Comparison of ENCODE assay signal across 8 cellular contexts in genomic region chr1:229127301-229127700, GRCh38.
A peak's percentile ranks its signal among the peaks of the same experiment; 100 is the strongest.
DNase-seq lines count a peak whose midpoint lies in the region; ATAC-seq and TF ChIP-seq lines count a peak whose summit lies in the region.

No MANE protein-coding gene starts in this region.

- peaks cover 0 to 5% (median 1%) of the 10 kb centered on the region in 4 donors for H3K4me1 ChIP-seq in sigmoid colon

- no peak overlapping the region for H3K4me3 ChIP-seq in sigmoid colon

- TF ChIP-seq CTCF in sigmoid colon (IDR thresholded peaks at IDR 0.05) = no peak

- no peaks in the 10 kb centered on the region for H3K27me3 ChIP-seq in sigmoid colon

- H3K27ac ChIP-seq in KOPT-K1 (ENCODE audit: low read depth, low read length, poor library complexity, severe bottlenecking) (peak overlapping the region; percentile 59), sigmoid colon (no peak overlapping the region)

- H3K9me3 ChIP-seq in KOPT-K1 (ENCODE audit: insufficient read depth, low read length, poor library complexity, severe bottlenecking) = no peaks in the 10 kb centered on the region
- no peaks in the 10 kb centered on the region for H3K9me3 ChIP-seq in sigmoid colon

- H3K9me3 Mint-ChIP-seq in activated naive CD4-positive, alpha-beta T cell treated with anti-CD3 and anti-CD28 coated beads, Interleukin-2, amount 50 U/mL, for 72 hours = no peaks in the 10 kb centered on the region

- no peak overlapping the region for H3K27ac Mint-ChIP-seq in activated naive CD4-positive, alpha-beta T cell treated with anti-CD3 and anti-CD28 coated beads, Interleukin-2, amount 50 U/mL, for 72 hours

- TF ChIP-seq EP300 in sigmoid colon (IDR thresholded peaks at IDR 0.05) = no peak

- TF ChIP-seq POLR2A in sigmoid colon (IDR thresholded peaks at IDR 0.05) = no peak

- peak; percentile 63 to 97 for ATAC-seq in activated naive CD4-positive, alpha-beta T cell treated with anti-CD3 and anti-CD28 coated beads, Interleukin-2, amount 50 U/mL, for 72 hours
- no peak for ATAC-seq in HG03097 (IDR thresholded peaks at IDR 0.05; ENCODE audit: low FRiP score, unreplicated experiment)
- ATAC-seq in GM19324 (IDR thresholded peaks at IDR 0.05; ENCODE audit: low FRiP score, unreplicated experiment) = no peak

- no peaks in the 10 kb centered on the region for H3K36me3 Mint-ChIP-seq in activated naive CD4-positive, alpha-beta T cell treated with anti-CD3 and anti-CD28 coated beads, Interleukin-2, amount 50 U/mL, for 72 hours

- H3K36me3 ChIP-seq in KOPT-K1 (ENCODE audit: insufficient read depth, low read length) (no peaks in the 10 kb centered on the region), sigmoid colon (no peaks in the 10 kb centered on the region)

- DNase-seq in activated CD4-positive, CD25-positive, alpha-beta regulatory T cell treated with anti-CD3 and anti-CD28 coated beads, Interleukin-2, amount 50 U/mL, for 72 hours = peak; percentile 45
- DNase-seq in activated CD4-positive, CD25-positive, alpha-beta regulatory T cell (lab: John Stamatoyannopoulos, UW) = no peak
- peak; percentile 12 to 63 for DNase-seq in activated naive CD4-positive, alpha-beta T cell treated with anti-CD3 and anti-CD28 coated beads, Interleukin-2, amount 50 U/mL, for 72 hours (ENCODE audit: low spot score in 2 of 2)
- DNase-seq in sigmoid colon (peak; percentile 18), GOT3 (lab: John Stamatoyannopoulos, UW) (no peak)

- 49 to 56% methylated on average over 2 of the region's 2 CpGs for WGBS in sigmoid colon, 2 donors

- intact Hi-C loops in sigmoid colon (cut with DNase I) = no loop called here

Comparison
In these comparisons a context has a peak if more than half of its experiments do, and no peak if none do; other contexts are left out.
1. DNase-seq: peak in activated CD4-positive, CD25-positive, alpha-beta regulatory T cell treated with anti-CD3 and anti-CD28 coated beads, Interleukin-2, amount 50 U/mL, for 72 hours (single experiment), activated naive CD4-positive, alpha-beta T cell treated with anti-CD3 and anti-CD28 coated beads, Interleukin-2, amount 50 U/mL, for 72 hours (2 of 2) and sigmoid colon (single experiment); none in activated CD4-positive, CD25-positive, alpha-beta regulatory T cell (0 of 4) and GOT3 (single experiment).
2. ATAC-seq: peak in activated naive CD4-positive, alpha-beta T cell treated with anti-CD3 and anti-CD28 coated beads, Interleukin-2, amount 50 U/mL, for 72 hours (2 of 2); none in HG03097 (single experiment) and GM19324 (single experiment).